Comparison of ENCODE assay signal across 15 cellular contexts in the genomic region with DNA sequence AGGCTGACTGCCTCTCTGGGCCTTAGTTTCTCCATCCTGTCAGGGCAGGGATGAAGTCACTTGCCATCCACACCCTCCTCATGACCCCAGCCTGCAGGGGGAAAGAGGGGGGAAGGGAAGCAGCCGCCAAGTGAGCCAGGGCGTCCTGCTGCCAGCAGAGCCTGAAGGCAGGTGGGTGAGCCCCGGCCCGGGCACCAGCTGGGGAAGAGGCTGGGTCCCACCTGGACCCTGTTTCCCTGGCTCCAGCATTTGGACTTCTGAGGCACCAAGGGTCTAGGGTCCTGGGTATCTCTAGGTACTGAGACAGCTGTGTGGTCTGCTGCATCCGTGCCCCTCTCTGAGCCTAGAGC. TPM values are rescaled to one million over a fixed set of nuclear protein-coding genes. Genes with fewer than 3 reads are reported as not detected.
DNase-seq lines count a peak whose midpoint lies in the region; ATAC-seq and TF ChIP-seq lines count a peak whose summit lies in the region.
"Had no signal": no experiment of that assay in that cellular context is flagged by ENCODE, and none has a peak within 500 bp of the region (broad histone marks: within the 10 kb centered on the region; RNA-seq: fewer than 3 reads in every experiment).

No MANE protein-coding gene starts in this region.

- no peak for TF ChIP-seq POLR2A in suprapubic skin (IDR thresholded peaks at IDR 0.05)

- peaks cover 15% of the 10 kb centered on the region for H3K4me1 Mint-ChIP-seq in activated naive CD4-positive, alpha-beta T cell treated with anti-CD3 and anti-CD28 coated beads, Interleukin-2, amount 10 ng/mL, durations not matched to agents 7 days and 5 days
- H3K4me1 Mint-ChIP-seq in WTC11: no peaks in the 10 kb centered on the region

- no peaks in the 10 kb centered on the region for H3K4me1 ChIP-seq in fibroblast of lung (ENCODE audit: control insufficient read depth, extremely low read depth, insufficient read depth, low read length)
- H3K4me1 ChIP-seq in suprapubic skin: peaks cover 45% of the 10 kb centered on the region
- H3K4me1 ChIP-seq: prostate gland had no signal

- no peaks in the 10 kb centered on the region for H4K20me1 ChIP-seq in fibroblast of lung (ENCODE audit: control insufficient read depth, extremely low read depth, insufficient read depth, low read length)

- H3K27ac ChIP-seq in fibroblast of lung (ENCODE audit: insufficient read depth, low read length) (no peak overlapping the region), suprapubic skin (no peak overlapping the region), brain microvascular endothelial cell (no peak overlapping the region)
- H3K27ac ChIP-seq: HL-60, prostate gland had no signal

- no peak overlapping the region for H3K4me2 ChIP-seq in fibroblast of lung (ENCODE audit: extremely low read depth, insufficient read depth, low read length)

- H3K4me3 Mint-ChIP-seq in activated naive CD4-positive, alpha-beta T cell treated with anti-CD3 and anti-CD28 coated beads, Interleukin-2, amount 10 ng/mL, durations not matched to agents 7 days and 5 days: peak overlapping the region; percentile 69
- H3K4me3 Mint-ChIP-seq in WTC11: peak overlapping the region; percentile 57

- no peaks in the 10 kb centered on the region for H3K36me3 ChIP-seq in fibroblast of lung (ENCODE audit: control insufficient read depth, insufficient read depth, low read length)
- H3K36me3 ChIP-seq in suprapubic skin: no peaks in the 10 kb centered on the region
- no peaks in the 10 kb centered on the region for H3K36me3 ChIP-seq in brain microvascular endothelial cell (replicated peaks)
- H3K36me3 ChIP-seq: prostate gland had no signal

- H3K27me3 Mint-ChIP-seq in activated naive CD4-positive, alpha-beta T cell treated with anti-CD3 and anti-CD28 coated beads, Interleukin-2, amount 10 ng/mL, durations not matched to agents 7 days and 5 days: peaks cover 83% of the 10 kb centered on the region
- H3K27me3 Mint-ChIP-seq in WTC11 (ENCODE audit: low read depth): peaks cover 46% of the 10 kb centered on the region

- ATAC-seq in WTC11: no peak
- ATAC-seq: activated CD4-positive, CD25-positive, alpha-beta regulatory T cell treated with anti-CD3 and anti-CD28 coated beads, Interleukin-2, amount 50 U/mL, for 24 hours had no signal

- no peak overlapping the region for H3K9ac ChIP-seq in fibroblast of lung (ENCODE audit: insufficient read depth, low read length)

- no peaks in the 10 kb centered on the region for H3K79me2 ChIP-seq in fibroblast of lung (ENCODE audit: control insufficient read depth, insufficient read depth, low read length)

- peaks cover 4% of the 10 kb centered on the region for H3K36me3 Mint-ChIP-seq in activated naive CD4-positive, alpha-beta T cell treated with anti-CD3 and anti-CD28 coated beads, Interleukin-2, amount 10 ng/mL, durations not matched to agents 7 days and 5 days
- no peaks in the 10 kb centered on the region for H3K36me3 Mint-ChIP-seq in WTC11

- no peaks in the 10 kb centered on the region for H3K9me3 ChIP-seq in fibroblast of lung (ENCODE audit: control insufficient read depth, insufficient read depth, low read depth, low read length)
- H3K9me3 ChIP-seq in suprapubic skin: no peaks in the 10 kb centered on the region
- H3K9me3 ChIP-seq: prostate gland, testis had no signal

- in situ Hi-C loops in brain microvascular endothelial cell (cut with HindIII; ENCODE audit: low pct_ligation_motif_present, low sequenced_read_pairs): no loop called here

- 44% methylated on average over 3 of the region's 5 CpGs for WGBS in suprapubic skin

- POLR2A ChIA-PET in WTC11 (lab: Charles Lee): interaction anchor here (0.7 kb wide), 1 partner anchor 22 kb away, joined by 3 read pairs; a partner anchor contains a TSS

- H3K27ac Mint-ChIP-seq in activated naive CD4-positive, alpha-beta T cell treated with anti-CD3 and anti-CD28 coated beads, Interleukin-2, amount 10 ng/mL, durations not matched to agents 7 days and 5 days: no peak overlapping the region
- no peak overlapping the region for H3K27ac Mint-ChIP-seq in WTC11

- H2AFZ ChIP-seq in fibroblast of lung (ENCODE audit: low read length): no peak overlapping the region

- H3K4me3 ChIP-seq in fibroblast of lung (replicated peaks in 1 of 4; ENCODE audit: control extremely low read depth in 1 of 4, insufficient read depth in 1 of 4, low read depth in 3 of 4, low read length in 4 of 4) (peak overlapping the region in 3 of 4 experiments; percentile 2 to 67 (median 12)), suprapubic skin (peak overlapping the region; percentile 48), brain microvascular endothelial cell (ENCODE audit: low read depth, low read length) (no peak overlapping the region)

- DNase-seq in activated naive CD4-positive, alpha-beta T cell treated with anti-CD3 and anti-CD28 coated beads, Interleukin-2, amount 10 ng/mL, durations not matched to agents 7 days and 5 days: no peak
- no peak for DNase-seq in activated naive CD4-positive, alpha-beta T cell treated with Interleukin-2 at 50 U/mL for 16 hours
- DNase-seq in WTC11 (ENCODE audit: low spot score) (no peak), fibroblast of lung (ENCODE audit: low read depth in 2 of 2) (no peak), suprapubic skin (ENCODE audit: low spot score in 2 of 2) (no peak), brain microvascular endothelial cell (no peak), A172 (ENCODE audit: low spot score) (no peak), DMS 273 (lab: John Stamatoyannopoulos, UW; ENCODE audit: unreplicated experiment) (no peak)
- DNase-seq: effector memory CD4-positive, alpha-beta T cell; NCI-H446; SIG-M5; testis had no signal

- CTCF ChIA-PET in activated naive CD4-positive, alpha-beta T cell treated with anti-CD3 and anti-CD28 coated beads, Interleukin-2, amount 10 ng/mL, durations not matched to agents 7 days and 5 days (lab: Charles Lee): no interaction called here
- CTCF ChIA-PET in WTC11 (lab: Charles Lee): interaction anchor here (1.2 kb wide), 1 partner anchor 34 kb away, joined by 4 read pairs; no protein-coding TSS in a partner anchor

- TF ChIP-seq EP300 in suprapubic skin (IDR thresholded peaks at IDR 0.05): no peak

- TF ChIP-seq CTCF in WTC11 (IDR thresholded peaks at IDR 0.05): no peak
- TF ChIP-seq CTCF in fibroblast of lung (conservative IDR thresholded peaks at IDR 0.05 in 1 of 2, IDR thresholded peaks at IDR 0.05 in 1 of 2; ENCODE audit: low read depth in 1 of 2, low read length in 2 of 2): no peak
- TF ChIP-seq CTCF in suprapubic skin (IDR thresholded peaks at IDR 0.05): no peak
- no peak for TF ChIP-seq CTCF in brain microvascular endothelial cell (IDR thresholded peaks at IDR 0.05; ENCODE audit: low read depth, low read length, missing control alignments)

- H3K9me3 Mint-ChIP-seq in activated naive CD4-positive, alpha-beta T cell treated with anti-CD3 and anti-CD28 coated beads, Interleukin-2, amount 10 ng/mL, durations not matched to agents 7 days and 5 days: peaks cover 4% of the 10 kb centered on the region
- H3K9me3 Mint-ChIP-seq in WTC11: peaks cover 8% of the 10 kb centered on the region

- H3K27me3 ChIP-seq in fibroblast of lung (ENCODE audit: control insufficient read depth, insufficient read depth, low read length) (no peaks in the 10 kb centered on the region), suprapubic skin (peaks cover 23% of the 10 kb centered on the region), brain microvascular endothelial cell (replicated peaks) (no peaks in the 10 kb centered on the region)
- H3K27me3 ChIP-seq: testis had no signal

TF ChIP-seq in WTC11, 78 proteins besides CTCF, POLR2A, EP300 and RAD21 (continues in another document):
- TF ChIP-seq ZNF121 (CRISPR knock-in tag; IDR thresholded peaks at IDR 0.05): no peak
- TF ChIP-seq SMAD4 (CRISPR knock-in tag; IDR thresholded peaks at IDR 0.05): no peak
- no peak for TF ChIP-seq FOXJ3 (CRISPR knock-in tag; IDR thresholded peaks at IDR 0.05; ENCODE audit: borderline replicate concordance)
- no peak for TF ChIP-seq NFE2L1 (CRISPR knock-in tag; IDR thresholded peaks at IDR 0.05)

RNA-seq across cellular contexts. Expression of a gene that starts 0.9 kb away (rescaled TPM):
- total RNA-seq in WTC11 (2021): 0.55 to 1.9 TPM (median 1.5 TPM) in 3 replicates
- total RNA-seq in fibroblast of lung: 1.5 and 3.1 TPM in 2 replicates
- polyA plus RNA-seq in fibroblast of lung: 4.3 and 4.7 TPM in 2 replicates
- 7.6 and 8.4 TPM in 2 replicates for polyA plus RNA-seq in fibroblast of lung (2012)
- polyA minus RNA-seq in fibroblast of lung (ENCODE audit: low replicate concordance): 4.3 and 4.8 TPM in 2 replicates
- 1 to 10 TPM in 3 of 4 donors, under 1 TPM in 1; 0.83 to 4.1 (median 2.4) TPM for total RNA-seq in suprapubic skin
- 3.9 and 6.4 TPM in 2 replicates for total RNA-seq in A172 (2014; rRNA removed; shearing (Covaris generic))

RNA-seq across cellular contexts. Expression of a gene that starts 11.9 kb away (rescaled TPM):
- 0.60 to 1.4 TPM (median 0.62 TPM) in 3 replicates for total RNA-seq in WTC11 (2021)
- total RNA-seq in fibroblast of lung: not detected in 2 replicates
- not detected in 2 replicates for polyA plus RNA-seq in fibroblast of lung
- polyA plus RNA-seq in fibroblast of lung (2012): not detected in 2 replicates
- not detected in 2 replicates for polyA minus RNA-seq in fibroblast of lung (ENCODE audit: low replicate concordance)
- 1 to 10 TPM in 1 of 4 donors, under 1 TPM in 1, not detected in 2; 0.23 to 1.2 TPM for total RNA-seq in suprapubic skin
- total RNA-seq in A172 (2014; rRNA removed; shearing (Covaris generic)): 0.22 TPM in 1 of 2 replicates, not detected in the other

RNA-seq across cellular contexts. Expression of a gene that starts 21.0 kb away (rescaled TPM):
- total RNA-seq in WTC11 (2021): 17.0 to 19.5 TPM (median 19.1 TPM) in 3 replicates
- 0.99 and 1.3 TPM in 2 replicates for total RNA-seq in fibroblast of lung
- polyA plus RNA-seq in fibroblast of lung: 0.47 and 0.55 TPM in 2 replicates
- polyA plus RNA-seq in fibroblast of lung (2012): 1.2 and 1.4 TPM in 2 replicates
- polyA minus RNA-seq in fibroblast of lung (ENCODE audit: low replicate concordance): 0.41 and 9.5 TPM in 2 replicates
- total RNA-seq in suprapubic skin: 10 to 100 TPM in 1 of 4 donors, 1 to 10 TPM in 3; 3.2 to 11.8 (median 8.1) TPM
- total RNA-seq in A172 (2014; rRNA removed; shearing (Covaris generic)): 4.1 and 4.3 TPM in 2 replicates

RNA-seq across cellular contexts. Expression of a gene that starts 21.8 kb away (rescaled TPM):
- total RNA-seq in WTC11 (2021) (18.6 to 22.4 TPM (median 21.5 TPM) in 3 replicates), fibroblast of lung (1.5 and 3.5 TPM in 2 replicates), suprapubic skin (1 to 10 TPM; 1.4 to 6.6 (median 3.8) TPM)
- polyA plus RNA-seq in fibroblast of lung: 0.26 and 0.28 TPM in 2 replicates
- polyA plus RNA-seq in fibroblast of lung (2012): 0.35 and 0.38 TPM in 2 replicates
- polyA minus RNA-seq in fibroblast of lung (ENCODE audit: low replicate concordance): 0.67 TPM in 1 of 2 replicates, not detected in the other
- 3.1 and 5.4 TPM in 2 replicates for total RNA-seq in A172 (2014; rRNA removed; shearing (Covaris generic))

RNA-seq across cellular contexts. Expression of a gene that starts 32.9 kb away (rescaled TPM):
- 56.5 to 65.7 TPM (median 60.4 TPM) in 3 replicates for total RNA-seq in WTC11 (2021)
- 21.8 and 24.8 TPM in 2 replicates for total RNA-seq in fibroblast of lung
- polyA plus RNA-seq in fibroblast of lung: 11.2 and 12.0 TPM in 2 replicates
- 18.2 and 25.0 TPM in 2 replicates for polyA plus RNA-seq in fibroblast of lung (2012)
- 13.4 and 27.6 TPM in 2 replicates for polyA minus RNA-seq in fibroblast of lung (ENCODE audit: low replicate concordance)
- 10 to 100 TPM; 25.1 to 41.2 (median 36.4) TPM for total RNA-seq in suprapubic skin
- 44.0 and 60.4 TPM in 2 replicates for total RNA-seq in A172 (2014; rRNA removed; shearing (Covaris generic))
